9 cellular contexts compared by ENCODE assay signal in the genomic region with DNA sequence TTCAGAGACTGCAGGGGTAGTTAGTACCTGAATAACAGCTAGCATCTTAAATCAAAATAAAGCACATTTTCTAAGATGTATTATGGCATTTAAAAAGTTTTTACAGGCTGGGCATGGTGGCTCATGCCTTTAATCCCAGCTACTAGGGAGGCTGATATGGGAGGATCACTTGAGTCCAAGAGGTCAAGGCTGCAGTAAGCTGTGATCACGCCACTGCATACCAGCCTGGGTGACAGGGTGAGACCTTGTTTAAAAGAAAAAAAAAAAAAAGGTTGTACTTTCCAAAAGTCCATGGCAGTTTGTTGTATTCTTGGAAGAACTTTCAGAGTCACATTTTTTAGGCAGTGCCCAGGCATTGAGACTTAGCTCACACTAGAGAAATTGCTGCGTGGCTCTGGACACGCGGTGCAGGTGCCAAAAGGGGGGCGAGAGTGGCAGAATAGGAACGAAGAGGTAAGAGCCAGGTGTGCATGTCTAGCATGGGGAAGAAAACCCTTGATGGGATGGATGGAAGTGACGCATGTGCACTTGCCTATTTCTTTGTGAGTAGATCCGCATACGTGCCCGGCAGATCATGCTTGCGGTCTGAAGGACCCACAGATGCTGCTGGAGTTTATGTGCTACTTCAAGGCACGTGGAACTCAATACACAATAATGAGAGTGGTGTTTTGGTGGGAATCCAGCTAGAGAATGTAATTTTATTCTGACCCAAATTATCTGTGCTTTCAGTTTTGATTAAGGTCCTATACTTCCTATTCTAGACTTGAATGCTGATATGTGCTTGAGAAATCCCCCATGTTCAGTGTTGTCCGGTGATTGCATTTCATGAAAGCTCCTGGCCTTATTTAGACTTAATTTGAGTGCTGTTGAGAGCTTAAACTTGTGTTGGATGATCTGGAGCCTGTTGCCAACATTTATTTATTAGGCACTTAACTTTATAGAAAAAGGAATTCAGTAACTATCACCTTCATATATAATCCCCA. TPM values are rescaled to one million over a fixed set of nuclear protein-coding genes. Genes with fewer than 3 reads are reported as not detected.
DNase-seq lines count a peak whose midpoint lies in the region; ATAC-seq lines count a peak whose summit lies in the region.
"Had no signal": no experiment of that assay in that cellular context is flagged by ENCODE, and none has a peak within 500 bp of the region (broad histone marks: within the 10 kb centered on the region; RNA-seq: fewer than 3 reads in every experiment).

No MANE protein-coding gene starts in this region.

- H3K27me3 Mint-ChIP-seq in T-helper 1 cell treated with Interleukin-12 subunit alpha and Interleukin-12 subunit beta and Interleukin-4 antibody, amounts not matched to agents 30 μg/mL and 1 μg/mL, for 36 hours (ENCODE audit: low read depth): no peaks in the 10 kb centered on the region
- no peaks in the 10 kb centered on the region for H3K27me3 Mint-ChIP-seq in T-helper 17 cell
- no peaks in the 10 kb centered on the region for H3K27me3 Mint-ChIP-seq in naive thymus-derived CD8-positive, alpha-beta T cell

- intact Hi-C loops in Right ventricle myocardium inferior (cut with DNase I): no loop called here

- peak overlapping the region; percentile 55 for H3K27ac Mint-ChIP-seq in T-helper 1 cell treated with Interleukin-12 subunit alpha and Interleukin-12 subunit beta and Interleukin-4 antibody, amounts not matched to agents 30 μg/mL and 1 μg/mL, for 36 hours
- peak overlapping the region; percentile 94 for H3K27ac Mint-ChIP-seq in T-helper 17 cell
- peak overlapping the region; percentile 41 to 87 (median 63) for H3K27ac Mint-ChIP-seq in naive thymus-derived CD8-positive, alpha-beta T cell

- ATAC-seq in GM21576 (IDR thresholded peaks at IDR 0.05; ENCODE audit: unreplicated experiment): peak; percentile 36
- ATAC-seq in T-helper 17 cell: peak; percentile 80
- no peak for ATAC-seq in naive thymus-derived CD8-positive, alpha-beta T cell
- ATAC-seq in GM19463 (IDR thresholded peaks at IDR 0.05; ENCODE audit: unreplicated experiment): no peak
- ATAC-seq in Right ventricle myocardium inferior: no peak

- H3K4me3 Mint-ChIP-seq in T-helper 1 cell treated with Interleukin-12 subunit alpha and Interleukin-12 subunit beta and Interleukin-4 antibody, amounts not matched to agents 30 μg/mL and 1 μg/mL, for 36 hours: no peak overlapping the region
- H3K4me3 Mint-ChIP-seq in T-helper 17 cell: peak overlapping the region; percentile 88
- H3K4me3 Mint-ChIP-seq in naive thymus-derived CD8-positive, alpha-beta T cell: peak overlapping the region in 1 of 10 donors; percentile 40

- POLR2A ChIA-PET in naive thymus-derived CD8-positive, alpha-beta T cell (lab: Charles Lee): interaction anchor here (1.3 to 1.9 kb wide), 2 partner anchors 9 to 12 kb away, joined by 5 read pairs; a partner anchor contains a TSS

- H3K9me3 ChIP-seq in T-helper 17 cell (ENCODE audit: control insufficient read depth, low read length, poor library complexity, severe bottlenecking): no peaks in the 10 kb centered on the region

- DNase-seq in T-helper 1 cell (no peak), T-helper 17 cell (peak in 1 of 3 donors; percentile 24), NCI-H1105 treated with DMSO at 0.1 percent for 48 hours (lab: John Stamatoyannopoulos, UW) (no peak), Right ventricle myocardium inferior (ENCODE audit: missing footprints) (no peak)
- DNase-seq in naive thymus-derived CD8-positive, alpha-beta T cell: peak in 1 of 10 donors; percentile 3
- DNase-seq: Right ventricle myocardium superior had no signal

- peaks cover 34% of the 10 kb centered on the region for H3K36me3 Mint-ChIP-seq in T-helper 1 cell treated with Interleukin-12 subunit alpha and Interleukin-12 subunit beta and Interleukin-4 antibody, amounts not matched to agents 30 μg/mL and 1 μg/mL, for 36 hours (ENCODE audit: low read depth)
- peaks cover 2% of the 10 kb centered on the region for H3K36me3 Mint-ChIP-seq in T-helper 17 cell (ENCODE audit: low read depth)
- H3K36me3 Mint-ChIP-seq in naive thymus-derived CD8-positive, alpha-beta T cell: peaks cover 0 to 37% (median under 1%) of the 10 kb centered on the region in 3 donors

- H3K9me3 Mint-ChIP-seq in T-helper 1 cell treated with Interleukin-12 subunit alpha and Interleukin-12 subunit beta and Interleukin-4 antibody, amounts not matched to agents 30 μg/mL and 1 μg/mL, for 36 hours: no peaks in the 10 kb centered on the region
- no peaks in the 10 kb centered on the region for H3K9me3 Mint-ChIP-seq in naive thymus-derived CD8-positive, alpha-beta T cell

- peaks cover 52% of the 10 kb centered on the region for H3K4me1 Mint-ChIP-seq in T-helper 1 cell treated with Interleukin-12 subunit alpha and Interleukin-12 subunit beta and Interleukin-4 antibody, amounts not matched to agents 30 μg/mL and 1 μg/mL, for 36 hours (ENCODE audit: low read depth)
- peaks cover 50% of the 10 kb centered on the region for H3K4me1 Mint-ChIP-seq in T-helper 17 cell
- H3K4me1 Mint-ChIP-seq in naive thymus-derived CD8-positive, alpha-beta T cell: peaks cover 20 to 68% (median 46%) of the 10 kb centered on the region in 4 donors

RNA-seq across cellular contexts. Expression of a gene that starts 11.9 kb away (rescaled TPM):
- total RNA-seq in T-helper 17 cell (10 to 100 TPM; 78.8 to 87.5 TPM), Right ventricle myocardium inferior (22.9 TPM)
- total RNA-seq in naive thymus-derived CD8-positive, alpha-beta T cell: 10 to 100 TPM; 56.8 to 61.7 TPM
- 10 to 100 TPM; 37.0 to 45.9 (median 40.1) TPM for polyA plus RNA-seq in naive thymus-derived CD8-positive, alpha-beta T cell

RNA-seq across cellular contexts. Expression of a gene that starts 15.0 kb away (rescaled TPM):
- total RNA-seq in T-helper 17 cell: 10 to 100 TPM; 84.9 to 95.9 TPM
- 100 to 1,000 TPM in 1 of 2 experiments, 10 to 100 TPM in 1; 99.0 to 102 TPM for total RNA-seq in naive thymus-derived CD8-positive, alpha-beta T cell
- 10 to 100 TPM; 54.9 to 67.4 (median 57.6) TPM for polyA plus RNA-seq in naive thymus-derived CD8-positive, alpha-beta T cell
- total RNA-seq in Right ventricle myocardium inferior: 47.1 TPM

RNA-seq across cellular contexts. Expression of a gene that starts 37.2 kb away (rescaled TPM):
- total RNA-seq in T-helper 17 cell (10 to 100 TPM; 12.7 to 20.2 TPM), Right ventricle myocardium inferior (5.3 TPM)
- total RNA-seq in naive thymus-derived CD8-positive, alpha-beta T cell: 10 to 100 TPM; 20.2 to 22.3 TPM
- 10 to 100 TPM; 15.6 to 19.2 (median 18.8) TPM for polyA plus RNA-seq in naive thymus-derived CD8-positive, alpha-beta T cell

Comparison
In these comparisons a context has a peak if more than half of its experiments do, and no peak if none do; other contexts are left out.
1. ATAC-seq: peak in GM21576 (single experiment) and T-helper 17 cell (single experiment); none in naive thymus-derived CD8-positive, alpha-beta T cell (0 of 2), GM19463 (single experiment) and Right ventricle myocardium inferior (single experiment).
2. Peak in every context shown above with its lines, with median percentiles within 50 percentile points of each other: H3K27ac Mint-ChIP-seq.